Comparison of ENCODE assay signal across 8 cellular contexts in genomic region chr1:78045850-78046778, GRCh38.
DNase-seq lines count a peak whose midpoint lies in the region; ATAC-seq and TF ChIP-seq lines count a peak whose summit lies in the region.

TSS of gene GIPC2 (plus strand) at chr1:78045966. CDS start at chr1:78046095, 129 bp downstream.

- H3K27ac Mint-ChIP-seq in T-helper 1 cell treated with Interleukin-12 subunit alpha and Interleukin-12 subunit beta and Interleukin-4 antibody, amounts not matched to agents 30 μg/mL and 1 μg/mL, for 36 hours = no peak within 1 kb of the TSS
- H3K27ac Mint-ChIP-seq in memory B cell = no peak within 1 kb of the TSS
- H3K27ac Mint-ChIP-seq in stimulated activated naive B cell treated with anti-CD40 and anti-IgM and Interleukin-4, amounts not matched to agents 10 μg/mL and 1 μg/mL and 100 μg/mL, for 72 hours = peak within 1 kb of the TSS; percentile 65

- DNase-seq in GM20000 (ENCODE audit: low spot score) = peak; percentile 41
- peak; percentile 58 for DNase-seq in ecto neural progenitor cell (ENCODE audit: low spot score)
- peak; percentile 12 to 19 for DNase-seq in memory B cell (ENCODE audit: low spot score in 2 of 2)
- DNase-seq in stimulated activated naive B cell treated with anti-CD40 and anti-IgM and Interleukin-4, amounts not matched to agents 10 μg/mL and 1 μg/mL and 100 μg/mL, for 72 hours = no peak

- ATAC-seq in memory B cell (ENCODE audit: low read depth) (peak; percentile 54), GM21515 (IDR thresholded peaks at IDR 0.05; ENCODE audit: unreplicated experiment) (no peak), GM19467 (IDR thresholded peaks at IDR 0.05; ENCODE audit: unreplicated experiment) (no peak), GM21786 (IDR thresholded peaks at IDR 0.05; ENCODE audit: unreplicated experiment) (no peak)
- peak; percentile 53 to 59 for ATAC-seq in stimulated activated naive B cell treated with anti-CD40 and anti-IgM and Interleukin-4, amounts not matched to agents 10 μg/mL and 1 μg/mL and 100 μg/mL, for 72 hours (replicated peaks)

- H3K9me3 Mint-ChIP-seq in T-helper 1 cell treated with Interleukin-12 subunit alpha and Interleukin-12 subunit beta and Interleukin-4 antibody, amounts not matched to agents 30 μg/mL and 1 μg/mL, for 36 hours = no peaks in the 10 kb centered on the region
- H3K9me3 Mint-ChIP-seq in memory B cell = no peaks in the 10 kb centered on the region
- no peaks in the 10 kb centered on the region for H3K9me3 Mint-ChIP-seq in stimulated activated naive B cell treated with anti-CD40 and anti-IgM and Interleukin-4, amounts not matched to agents 10 μg/mL and 1 μg/mL and 100 μg/mL, for 72 hours

- peaks cover 13% of the 10 kb centered on the region for H3K4me1 Mint-ChIP-seq in T-helper 1 cell treated with Interleukin-12 subunit alpha and Interleukin-12 subunit beta and Interleukin-4 antibody, amounts not matched to agents 30 μg/mL and 1 μg/mL, for 36 hours (ENCODE audit: low read depth)
- H3K4me1 Mint-ChIP-seq in memory B cell = peaks cover 13% of the 10 kb centered on the region
- peaks cover 12 to 20% of the 10 kb centered on the region in 2 donors for H3K4me1 Mint-ChIP-seq in stimulated activated naive B cell treated with anti-CD40 and anti-IgM and Interleukin-4, amounts not matched to agents 10 μg/mL and 1 μg/mL and 100 μg/mL, for 72 hours

- H3K36me3 Mint-ChIP-seq in T-helper 1 cell treated with Interleukin-12 subunit alpha and Interleukin-12 subunit beta and Interleukin-4 antibody, amounts not matched to agents 30 μg/mL and 1 μg/mL, for 36 hours (ENCODE audit: low read depth) = no peaks in the 10 kb centered on the region
- H3K36me3 Mint-ChIP-seq in memory B cell = no peaks in the 10 kb centered on the region
- no peaks in the 10 kb centered on the region for H3K36me3 Mint-ChIP-seq in stimulated activated naive B cell treated with anti-CD40 and anti-IgM and Interleukin-4, amounts not matched to agents 10 μg/mL and 1 μg/mL and 100 μg/mL, for 72 hours

- H3K27me3 Mint-ChIP-seq in T-helper 1 cell treated with Interleukin-12 subunit alpha and Interleukin-12 subunit beta and Interleukin-4 antibody, amounts not matched to agents 30 μg/mL and 1 μg/mL, for 36 hours (ENCODE audit: low read depth) = peaks cover 53% of the 10 kb centered on the region
- peaks cover 17% of the 10 kb centered on the region for H3K27me3 Mint-ChIP-seq in memory B cell
- H3K27me3 Mint-ChIP-seq in stimulated activated naive B cell treated with anti-CD40 and anti-IgM and Interleukin-4, amounts not matched to agents 10 μg/mL and 1 μg/mL and 100 μg/mL, for 72 hours = peaks cover 42 to 49% of the 10 kb centered on the region in 2 donors

- H3K4me3 Mint-ChIP-seq in T-helper 1 cell treated with Interleukin-12 subunit alpha and Interleukin-12 subunit beta and Interleukin-4 antibody, amounts not matched to agents 30 μg/mL and 1 μg/mL, for 36 hours = peak within 1 kb of the TSS; percentile 68
- H3K4me3 Mint-ChIP-seq in memory B cell = peak within 1 kb of the TSS; percentile 70
- peak within 1 kb of the TSS; percentile 78 to 83 for H3K4me3 Mint-ChIP-seq in stimulated activated naive B cell treated with anti-CD40 and anti-IgM and Interleukin-4, amounts not matched to agents 10 μg/mL and 1 μg/mL and 100 μg/mL, for 72 hours

- no peak for TF ChIP-seq CTCF in GM20000 (IDR thresholded peaks at IDR 0.05; ENCODE audit: extremely low read depth, missing control alignments)

Comparison
In these comparisons a context has a peak if more than half of its experiments do, and no peak if none do; other contexts are left out.
1. ATAC-seq: peak in memory B cell (single experiment) and stimulated activated naive B cell treated with anti-CD40 and anti-IgM and Interleukin-4, amounts not matched to agents 10 μg/mL and 1 μg/mL and 100 μg/mL, for 72 hours (2 of 2); none in GM21515 (single experiment), GM19467 (single experiment) and GM21786 (single experiment).
2. Peak in every context shown above with its lines, with median percentiles within 50 percentile points of each other: H3K4me3 Mint-ChIP-seq.